1 cellular context compared by ENCODE assay signal in the genomic region with DNA sequence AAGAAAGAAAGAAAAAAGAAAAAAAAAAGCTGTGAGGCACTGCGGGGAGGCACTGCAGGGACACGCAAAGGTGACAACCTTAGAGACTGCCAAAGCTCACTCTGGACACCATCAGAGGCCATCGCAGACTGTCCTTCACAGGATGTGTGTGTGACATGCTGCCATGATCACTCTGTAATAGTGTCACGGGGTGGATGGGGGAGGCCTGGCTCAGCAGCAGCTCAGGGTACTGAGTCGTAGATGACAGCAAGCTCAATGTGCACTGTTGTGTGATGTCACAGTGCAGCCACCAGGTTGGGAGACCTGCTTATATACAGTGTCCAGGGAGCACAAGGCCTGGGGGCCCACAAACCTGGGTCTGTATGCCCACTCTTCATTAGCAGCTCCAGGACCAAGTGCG.
TF ChIP-seq lines count a peak whose summit lies in the region.

No MANE protein-coding gene starts in this region.

TF ChIP-seq in H1, 55 proteins besides CTCF, POLR2A, EP300 and RAD21 (continued from another document):
- TF ChIP-seq RNF2 (IDR thresholded peaks at IDR 0.05; ENCODE audit: borderline replicate concordance, low read depth, low read length, missing control alignments, poor library complexity, severe bottlenecking) (no peak), CHD1 (IDR thresholded peaks at IDR 0.05; ENCODE audit: low read depth, low read length) (no peak), SAP30 (IDR thresholded peaks at IDR 0.05; ENCODE audit: insufficient read depth, insufficient replicate concordance, low read length) (no peak), RXRA (IDR thresholded peaks at IDR 0.05; ENCODE audit: insufficient read depth, low read depth, low read length) (no peak), JUND (IDR thresholded peaks at IDR 0.05; ENCODE audit: low read length) (no peak), KDM5A (IDR thresholded peaks at IDR 0.05; ENCODE audit: low read length) (no peak), KDM1A (IDR thresholded peaks at IDR 0.05; ENCODE audit: borderline replicate concordance, low read length) (no peak), RBBP5 (IDR thresholded peaks at IDR 0.05; ENCODE audit: borderline replicate concordance, low read depth, low read length) (no peak)
